ENCODE assay signal across 9 cellular contexts in the genomic region with DNA sequence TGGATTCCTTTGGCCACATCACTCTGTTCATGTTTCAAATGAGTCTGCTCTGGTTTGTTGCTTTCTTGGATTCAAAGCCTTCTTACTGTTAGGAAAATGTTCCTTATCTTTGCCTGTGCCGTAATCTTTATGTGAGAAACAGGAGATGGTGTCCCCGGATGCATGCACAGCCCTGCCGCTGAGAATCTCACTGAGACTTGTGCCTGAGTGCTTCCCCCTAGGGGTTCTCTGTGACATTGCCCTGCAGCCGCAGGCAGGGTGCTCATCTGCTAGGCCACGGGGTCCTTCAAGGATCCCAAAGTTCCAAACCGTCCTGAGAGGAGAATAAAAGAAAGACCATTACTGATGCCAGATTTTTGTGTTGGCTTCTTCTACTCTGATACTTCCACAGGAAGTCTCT.
DNase-seq lines count a peak whose midpoint lies in the region; ATAC-seq and TF ChIP-seq lines count a peak whose summit lies in the region.
"Had no signal": no experiment of that assay in that cellular context is flagged by ENCODE, and none has a peak within 500 bp of the region (broad histone marks: within the 10 kb centered on the region; RNA-seq: fewer than 3 reads in every experiment).

No MANE protein-coding gene starts in this region.

- H3K4me1 Mint-ChIP-seq in CD14-positive monocyte, result peaks cover 4% of the 10 kb centered on the region

- peaks cover 0 to 2% (median 0%) of the 10 kb centered on the region in 7 donors for H3K9me3 Mint-ChIP-seq in CD14-positive monocyte

- peaks cover 0 to 1% (median under 1%) of the 10 kb centered on the region in 3 donors for H3K27me3 Mint-ChIP-seq in CD14-positive monocyte (ENCODE audit: low read depth in 3 of 3)

- ATAC-seq in GM19023 (IDR thresholded peaks at IDR 0.05; ENCODE audit: unreplicated experiment) (peak; percentile 52), GM18517 (IDR thresholded peaks at IDR 0.05; ENCODE audit: unreplicated experiment) (no peak), GM21390 (IDR thresholded peaks at IDR 0.05; ENCODE audit: unreplicated experiment) (no peak), GM18870 (IDR thresholded peaks at IDR 0.05; ENCODE audit: unreplicated experiment) (no peak)

- H3K36me3 Mint-ChIP-seq in CD14-positive monocyte, result no peaks in the 10 kb centered on the region

- no peak overlapping the region for H3K4me3 Mint-ChIP-seq in CD14-positive monocyte

- TF ChIP-seq CTCF in CD14-positive monocyte (IDR thresholded peaks at IDR 0.05), result peak; percentile 83

- intact Hi-C loops in CD14-positive monocyte (cut with micrococcal nuclease), result no loop called here

- no peak overlapping the region for H3K27ac Mint-ChIP-seq in CD14-positive monocyte

- DNase-seq in CD14-positive monocyte (ENCODE audit: low spot score), result no peak
- DNase-seq in RPMI7951 (ENCODE audit: low read depth), result peak; percentile 28
- peak; percentile 51 for DNase-seq in iPS-NIHi11 (ENCODE audit: low spot score)
- DNase-seq in HCEC 1CT, result no peak
- DNase-seq: NCI-H2081 treated with DMSO at 0.1 percent for 48 hours had no signal

Comparison
In these comparisons a context has a peak if more than half of its experiments do, and no peak if none do; other contexts are left out.
1. DNase-seq: peak in RPMI7951 (single experiment) and iPS-NIHi11 (single experiment); none in CD14-positive monocyte (single experiment) and HCEC 1CT (single experiment).